ENCODE assay signal across 10 cellular contexts in genomic region chr9:15104826-15105420, GRCh38.
A peak's percentile ranks its signal among the peaks of the same experiment; 100 is the strongest.
DNase-seq lines count a peak whose midpoint lies in the region; ATAC-seq and TF ChIP-seq lines count a peak whose summit lies in the region.
"Had no signal": no experiment of that assay in that cellular context is flagged by ENCODE, and none has a peak within 500 bp of the region (broad histone marks: within the 10 kb centered on the region; RNA-seq: fewer than 3 reads in every experiment).

No MANE protein-coding gene starts in this region.

- H3K9me3 ChIP-seq in CD4-positive, CD25-positive, alpha-beta regulatory T cell (ENCODE audit: control insufficient read depth in 2 of 2, low read length in 2 of 2): no peaks in the 10 kb centered on the region
- H3K9me3 ChIP-seq in endodermal cell (ENCODE audit: control insufficient read depth, low read length): peaks cover 8% of the 10 kb centered on the region
- no peaks in the 10 kb centered on the region for H3K9me3 ChIP-seq in uterus

- WGBS in endodermal cell (ENCODE audit: insufficient coverage in 1 of 2, insufficient read length in 1 of 2), 2 experiments: 10 to 32% methylated on average over 2 to 3 of the region's 4 CpGs

- H3K36me3 ChIP-seq in CD4-positive, CD25-positive, alpha-beta regulatory T cell (ENCODE audit: control insufficient read depth, insufficient read depth, low read length): no peaks in the 10 kb centered on the region
- no peaks in the 10 kb centered on the region for H3K36me3 ChIP-seq in endodermal cell (ENCODE audit: control insufficient read depth, insufficient read depth, low read length)
- no peaks in the 10 kb centered on the region for H3K36me3 ChIP-seq in uterus

- H3K27me3 Mint-ChIP-seq in CD4-positive, CD25-positive, alpha-beta regulatory T cell: peaks cover 18% of the 10 kb centered on the region
- no peaks in the 10 kb centered on the region for H3K27me3 Mint-ChIP-seq in endodermal cell (ENCODE audit: insufficient read depth)
- H3K27me3 Mint-ChIP-seq in naive thymus-derived CD8-positive, alpha-beta T cell: peaks cover 5 to 16% (median 7%) of the 10 kb centered on the region in 5 donors

- DNase-seq in CD4-positive, CD25-positive, alpha-beta regulatory T cell: peak; percentile 3 to 49 (median 36)
- DNase-seq in NCI-H146 treated with DMSO at 0.1 percent for 48 hours (lab: John Stamatoyannopoulos, UW; ENCODE audit: unreplicated experiment) (peak; percentile 45), endodermal cell (peak; percentile 66), uterus (no peak)
- peak; percentile 4 to 63 (median 40) for DNase-seq in naive thymus-derived CD8-positive, alpha-beta T cell

- no peak overlapping the region for H3K27ac Mint-ChIP-seq in CD4-positive, CD25-positive, alpha-beta regulatory T cell
- no peak overlapping the region for H3K27ac Mint-ChIP-seq in endodermal cell
- H3K27ac Mint-ChIP-seq in naive thymus-derived CD8-positive, alpha-beta T cell: no peak overlapping the region
- H3K27ac Mint-ChIP-seq: T-helper 1 cell treated with Interleukin-12 subunit alpha and Interleukin-12 subunit beta and Interleukin-4 antibody, amounts not matched to agents 30 μg/mL and 1 μg/mL, for 36 hours had no signal

- no peak for TF ChIP-seq POLR2A in uterus (IDR thresholded peaks at IDR 0.05)

- no peaks in the 10 kb centered on the region for H3K36me3 Mint-ChIP-seq in CD4-positive, CD25-positive, alpha-beta regulatory T cell
- no peaks in the 10 kb centered on the region for H3K36me3 Mint-ChIP-seq in endodermal cell (ENCODE audit: low read depth)
- no peaks in the 10 kb centered on the region for H3K36me3 Mint-ChIP-seq in naive thymus-derived CD8-positive, alpha-beta T cell

- peak in 1 of 2 donors; percentile 64 for ATAC-seq in CD4-positive, CD25-positive, alpha-beta regulatory T cell (ENCODE audit: low read depth in 2 of 2)
- ATAC-seq in GM18508 (IDR thresholded peaks at IDR 0.05; ENCODE audit: insufficient read depth, unreplicated experiment): peak; percentile 77
- ATAC-seq in HG02840 (IDR thresholded peaks at IDR 0.05; ENCODE audit: low FRiP score, unreplicated experiment): peak; percentile 78
- ATAC-seq in naive thymus-derived CD8-positive, alpha-beta T cell: peak; percentile 58 to 65

- no peak overlapping the region for H3K27ac ChIP-seq in CD4-positive, CD25-positive, alpha-beta regulatory T cell (ENCODE audit: insufficient read depth, low read length, poor library complexity, severe bottlenecking)
- H3K27ac ChIP-seq in VCaP: no peak overlapping the region
- H3K27ac ChIP-seq in endodermal cell (ENCODE audit: low read depth, low read length): no peak overlapping the region
- H3K27ac ChIP-seq in uterus: no peak overlapping the region
- H3K27ac ChIP-seq: skin epidermis had no signal

- peaks cover 0 to 2% (median 0%) of the 10 kb centered on the region in 7 donors for H3K9me3 Mint-ChIP-seq in CD4-positive, CD25-positive, alpha-beta regulatory T cell
- H3K9me3 Mint-ChIP-seq in endodermal cell: peaks cover 9% of the 10 kb centered on the region
- no peaks in the 10 kb centered on the region for H3K9me3 Mint-ChIP-seq in naive thymus-derived CD8-positive, alpha-beta T cell
- H3K9me3 Mint-ChIP-seq: T-helper 1 cell treated with Interleukin-12 subunit alpha and Interleukin-12 subunit beta and Interleukin-4 antibody, amounts not matched to agents 30 μg/mL and 1 μg/mL, for 36 hours had no signal

- POLR2A ChIA-PET in naive thymus-derived CD8-positive, alpha-beta T cell (lab: Charles Lee): interaction anchor here (0.8 kb wide), 1 partner anchor 31 kb away, joined by 3 read pairs; no protein-coding TSS in a partner anchor

- no peaks in the 10 kb centered on the region for H3K4me1 ChIP-seq in CD4-positive, CD25-positive, alpha-beta regulatory T cell (ENCODE audit: control insufficient read depth, insufficient read depth, low read length, poor library complexity, severe bottlenecking)
- no peaks in the 10 kb centered on the region for H3K4me1 ChIP-seq in endodermal cell (ENCODE audit: control insufficient read depth, insufficient read depth, low read length)
- no peaks in the 10 kb centered on the region for H3K4me1 ChIP-seq in uterus

- peaks cover 5% of the 10 kb centered on the region for H3K27me3 ChIP-seq in CD4-positive, CD25-positive, alpha-beta regulatory T cell (ENCODE audit: control insufficient read depth, insufficient read depth, low read length)
- H3K27me3 ChIP-seq in endodermal cell (ENCODE audit: control insufficient read depth, insufficient read depth, low read length, poor library complexity, severe bottlenecking) (no peaks in the 10 kb centered on the region), uterus (no peaks in the 10 kb centered on the region)

- no peak overlapping the region for H3K4me3 ChIP-seq in CD4-positive, CD25-positive, alpha-beta regulatory T cell (ENCODE audit: low read depth, low read length)
- H3K4me3 ChIP-seq in endodermal cell (ENCODE audit: low read length): no peak overlapping the region
- H3K4me3 ChIP-seq in uterus: no peak overlapping the region
- H3K4me3 ChIP-seq: skin epidermis had no signal

- intact Hi-C loops in uterus (cut with DNase I; ENCODE audit: low total_unique reads): no loop called here

- TF ChIP-seq CTCF in VCaP (conservative IDR thresholded peaks at IDR 0.05) (peak; percentile 89), endodermal cell (conservative IDR thresholded peaks at IDR 0.05) (peak; percentile 83), uterus (IDR thresholded peaks at IDR 0.05) (peak; percentile 48 to 72 (median 57))

- no peak overlapping the region for H3K9ac ChIP-seq in endodermal cell (ENCODE audit: extremely low read depth, low read length, poor library complexity, severe bottlenecking)

- no peak overlapping the region for H3K4me3 Mint-ChIP-seq in CD4-positive, CD25-positive, alpha-beta regulatory T cell
- no peak overlapping the region for H3K4me3 Mint-ChIP-seq in endodermal cell
- no peak overlapping the region for H3K4me3 Mint-ChIP-seq in naive thymus-derived CD8-positive, alpha-beta T cell
- H3K4me3 Mint-ChIP-seq: T-helper 1 cell treated with Interleukin-12 subunit alpha and Interleukin-12 subunit beta and Interleukin-4 antibody, amounts not matched to agents 30 μg/mL and 1 μg/mL, for 36 hours had no signal

- no peaks in the 10 kb centered on the region for H3K4me1 Mint-ChIP-seq in CD4-positive, CD25-positive, alpha-beta regulatory T cell
- H3K4me1 Mint-ChIP-seq in endodermal cell: peaks cover 6% of the 10 kb centered on the region
- peaks cover 0 to 2% (median 0%) of the 10 kb centered on the region in 4 donors for H3K4me1 Mint-ChIP-seq in naive thymus-derived CD8-positive, alpha-beta T cell

Comparison
In these comparisons a context has a peak if more than half of its experiments do, and no peak if none do; other contexts are left out.
1. DNase-seq: peak in CD4-positive, CD25-positive, alpha-beta regulatory T cell (3 of 3), NCI-H146 treated with DMSO at 0.1 percent for 48 hours (single experiment), endodermal cell (single experiment) and naive thymus-derived CD8-positive, alpha-beta T cell (10 of 10); none in uterus (0 of 2).
2. Peak in every context shown above with its lines, with median percentiles within 50 percentile points of each other: CTCF ChIP-seq.